Comparison of ENCODE assay signal across 1 cellular context in the genomic region with DNA sequence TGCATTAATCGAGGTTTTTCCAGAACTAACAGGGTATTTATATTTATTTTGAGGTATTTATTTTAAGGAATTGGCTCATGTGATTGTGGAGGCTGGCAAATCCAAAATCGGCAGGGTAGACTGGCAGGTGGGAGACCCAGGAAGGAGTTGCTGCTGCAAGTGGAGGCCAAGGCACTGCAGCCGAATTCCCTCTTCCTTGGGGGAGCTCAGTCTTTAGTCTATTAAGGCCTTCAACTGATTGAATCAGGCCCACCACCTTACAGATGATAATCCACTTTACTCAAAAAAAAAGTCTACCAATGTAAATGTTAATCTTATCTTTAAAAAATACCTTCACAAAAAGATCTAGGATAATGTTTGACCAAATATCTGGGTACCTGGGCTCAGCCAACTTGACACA.
TF ChIP-seq lines count a peak whose summit lies in the region.

No MANE protein-coding gene starts in this region.

TF ChIP-seq in GM23338, 12 proteins besides CTCF, POLR2A, EP300 and RAD21:
- no peak for TF ChIP-seq ZNF114 (CRISPR knock-in tag; IDR thresholded peaks at IDR 0.05)
- TF ChIP-seq, protein P1, sequence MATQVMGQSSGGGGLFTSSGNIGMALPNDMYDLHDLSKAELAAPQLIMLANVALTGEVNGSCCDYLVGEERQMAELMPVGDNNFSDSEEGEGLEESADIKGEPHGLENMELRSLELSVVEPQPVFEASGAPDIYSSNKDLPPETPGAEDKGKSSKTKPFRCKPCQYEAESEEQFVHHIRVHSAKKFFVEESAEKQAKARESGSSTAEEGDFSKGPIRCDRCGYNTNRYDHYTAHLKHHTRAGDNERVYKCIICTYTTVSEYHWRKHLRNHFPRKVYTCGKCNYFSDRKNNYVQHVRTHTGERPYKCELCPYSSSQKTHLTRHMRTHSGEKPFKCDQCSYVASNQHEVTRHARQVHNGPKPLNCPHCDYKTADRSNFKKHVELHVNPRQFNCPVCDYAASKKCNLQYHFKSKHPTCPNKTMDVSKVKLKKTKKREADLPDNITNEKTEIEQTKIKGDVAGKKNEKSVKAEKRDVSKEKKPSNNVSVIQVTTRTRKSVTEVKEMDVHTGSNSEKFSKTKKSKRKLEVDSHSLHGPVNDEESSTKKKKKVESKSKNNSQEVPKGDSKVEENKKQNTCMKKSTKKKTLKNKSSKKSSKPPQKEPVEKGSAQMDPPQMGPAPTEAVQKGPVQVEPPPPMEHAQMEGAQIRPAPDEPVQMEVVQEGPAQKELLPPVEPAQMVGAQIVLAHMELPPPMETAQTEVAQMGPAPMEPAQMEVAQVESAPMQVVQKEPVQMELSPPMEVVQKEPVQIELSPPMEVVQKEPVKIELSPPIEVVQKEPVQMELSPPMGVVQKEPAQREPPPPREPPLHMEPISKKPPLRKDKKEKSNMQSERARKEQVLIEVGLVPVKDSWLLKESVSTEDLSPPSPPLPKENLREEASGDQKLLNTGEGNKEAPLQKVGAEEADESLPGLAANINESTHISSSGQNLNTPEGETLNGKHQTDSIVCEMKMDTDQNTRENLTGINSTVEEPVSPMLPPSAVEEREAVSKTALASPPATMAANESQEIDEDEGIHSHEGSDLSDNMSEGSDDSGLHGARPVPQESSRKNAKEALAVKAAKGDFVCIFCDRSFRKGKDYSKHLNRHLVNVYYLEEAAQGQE (IDR thresholded peaks at IDR 0.05; ENCODE audit: unreplicated experiment) = no peak
- no peak for TF ChIP-seq EZH2phosphoT487 (IDR thresholded peaks at IDR 0.05; ENCODE audit: unreplicated experiment)
- no peak for TF ChIP-seq NANOG (IDR thresholded peaks at IDR 0.05; ENCODE audit: borderline replicate concordance)
- TF ChIP-seq, protein P2, sequence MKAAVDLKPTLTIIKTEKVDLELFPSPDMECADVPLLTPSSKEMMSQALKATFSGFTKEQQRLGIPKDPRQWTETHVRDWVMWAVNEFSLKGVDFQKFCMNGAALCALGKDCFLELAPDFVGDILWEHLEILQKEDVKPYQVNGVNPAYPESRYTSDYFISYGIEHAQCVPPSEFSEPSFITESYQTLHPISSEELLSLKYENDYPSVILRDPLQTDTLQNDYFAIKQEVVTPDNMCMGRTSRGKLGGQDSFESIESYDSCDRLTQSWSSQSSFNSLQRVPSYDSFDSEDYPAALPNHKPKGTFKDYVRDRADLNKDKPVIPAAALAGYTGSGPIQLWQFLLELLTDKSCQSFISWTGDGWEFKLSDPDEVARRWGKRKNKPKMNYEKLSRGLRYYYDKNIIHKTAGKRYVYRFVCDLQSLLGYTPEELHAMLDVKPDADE (IDR thresholded peaks at IDR 0.05) = no peak
- TF ChIP-seq POLR2AphosphoS5 (IDR thresholded peaks at IDR 0.05; ENCODE audit: low read depth) = no peak
- TF ChIP-seq ZNF331 (CRISPR knock-in tag; IDR thresholded peaks at IDR 0.05; ENCODE audit: low read depth) = no peak
- no peak for TF ChIP-seq CREB1 (CRISPR knock-in tag; IDR thresholded peaks at IDR 0.05; ENCODE audit: low read depth)
- no peak for TF ChIP-seq EZH2 (IDR thresholded peaks at IDR 0.05; ENCODE audit: low read depth, unreplicated experiment)
- no peak for TF ChIP-seq JUNB (IDR thresholded peaks at IDR 0.05; ENCODE audit: unreplicated experiment)
- no peak for TF ChIP-seq STAT1 (IDR thresholded peaks at IDR 0.05; ENCODE audit: unreplicated experiment)
- TF ChIP-seq, protein P3, sequence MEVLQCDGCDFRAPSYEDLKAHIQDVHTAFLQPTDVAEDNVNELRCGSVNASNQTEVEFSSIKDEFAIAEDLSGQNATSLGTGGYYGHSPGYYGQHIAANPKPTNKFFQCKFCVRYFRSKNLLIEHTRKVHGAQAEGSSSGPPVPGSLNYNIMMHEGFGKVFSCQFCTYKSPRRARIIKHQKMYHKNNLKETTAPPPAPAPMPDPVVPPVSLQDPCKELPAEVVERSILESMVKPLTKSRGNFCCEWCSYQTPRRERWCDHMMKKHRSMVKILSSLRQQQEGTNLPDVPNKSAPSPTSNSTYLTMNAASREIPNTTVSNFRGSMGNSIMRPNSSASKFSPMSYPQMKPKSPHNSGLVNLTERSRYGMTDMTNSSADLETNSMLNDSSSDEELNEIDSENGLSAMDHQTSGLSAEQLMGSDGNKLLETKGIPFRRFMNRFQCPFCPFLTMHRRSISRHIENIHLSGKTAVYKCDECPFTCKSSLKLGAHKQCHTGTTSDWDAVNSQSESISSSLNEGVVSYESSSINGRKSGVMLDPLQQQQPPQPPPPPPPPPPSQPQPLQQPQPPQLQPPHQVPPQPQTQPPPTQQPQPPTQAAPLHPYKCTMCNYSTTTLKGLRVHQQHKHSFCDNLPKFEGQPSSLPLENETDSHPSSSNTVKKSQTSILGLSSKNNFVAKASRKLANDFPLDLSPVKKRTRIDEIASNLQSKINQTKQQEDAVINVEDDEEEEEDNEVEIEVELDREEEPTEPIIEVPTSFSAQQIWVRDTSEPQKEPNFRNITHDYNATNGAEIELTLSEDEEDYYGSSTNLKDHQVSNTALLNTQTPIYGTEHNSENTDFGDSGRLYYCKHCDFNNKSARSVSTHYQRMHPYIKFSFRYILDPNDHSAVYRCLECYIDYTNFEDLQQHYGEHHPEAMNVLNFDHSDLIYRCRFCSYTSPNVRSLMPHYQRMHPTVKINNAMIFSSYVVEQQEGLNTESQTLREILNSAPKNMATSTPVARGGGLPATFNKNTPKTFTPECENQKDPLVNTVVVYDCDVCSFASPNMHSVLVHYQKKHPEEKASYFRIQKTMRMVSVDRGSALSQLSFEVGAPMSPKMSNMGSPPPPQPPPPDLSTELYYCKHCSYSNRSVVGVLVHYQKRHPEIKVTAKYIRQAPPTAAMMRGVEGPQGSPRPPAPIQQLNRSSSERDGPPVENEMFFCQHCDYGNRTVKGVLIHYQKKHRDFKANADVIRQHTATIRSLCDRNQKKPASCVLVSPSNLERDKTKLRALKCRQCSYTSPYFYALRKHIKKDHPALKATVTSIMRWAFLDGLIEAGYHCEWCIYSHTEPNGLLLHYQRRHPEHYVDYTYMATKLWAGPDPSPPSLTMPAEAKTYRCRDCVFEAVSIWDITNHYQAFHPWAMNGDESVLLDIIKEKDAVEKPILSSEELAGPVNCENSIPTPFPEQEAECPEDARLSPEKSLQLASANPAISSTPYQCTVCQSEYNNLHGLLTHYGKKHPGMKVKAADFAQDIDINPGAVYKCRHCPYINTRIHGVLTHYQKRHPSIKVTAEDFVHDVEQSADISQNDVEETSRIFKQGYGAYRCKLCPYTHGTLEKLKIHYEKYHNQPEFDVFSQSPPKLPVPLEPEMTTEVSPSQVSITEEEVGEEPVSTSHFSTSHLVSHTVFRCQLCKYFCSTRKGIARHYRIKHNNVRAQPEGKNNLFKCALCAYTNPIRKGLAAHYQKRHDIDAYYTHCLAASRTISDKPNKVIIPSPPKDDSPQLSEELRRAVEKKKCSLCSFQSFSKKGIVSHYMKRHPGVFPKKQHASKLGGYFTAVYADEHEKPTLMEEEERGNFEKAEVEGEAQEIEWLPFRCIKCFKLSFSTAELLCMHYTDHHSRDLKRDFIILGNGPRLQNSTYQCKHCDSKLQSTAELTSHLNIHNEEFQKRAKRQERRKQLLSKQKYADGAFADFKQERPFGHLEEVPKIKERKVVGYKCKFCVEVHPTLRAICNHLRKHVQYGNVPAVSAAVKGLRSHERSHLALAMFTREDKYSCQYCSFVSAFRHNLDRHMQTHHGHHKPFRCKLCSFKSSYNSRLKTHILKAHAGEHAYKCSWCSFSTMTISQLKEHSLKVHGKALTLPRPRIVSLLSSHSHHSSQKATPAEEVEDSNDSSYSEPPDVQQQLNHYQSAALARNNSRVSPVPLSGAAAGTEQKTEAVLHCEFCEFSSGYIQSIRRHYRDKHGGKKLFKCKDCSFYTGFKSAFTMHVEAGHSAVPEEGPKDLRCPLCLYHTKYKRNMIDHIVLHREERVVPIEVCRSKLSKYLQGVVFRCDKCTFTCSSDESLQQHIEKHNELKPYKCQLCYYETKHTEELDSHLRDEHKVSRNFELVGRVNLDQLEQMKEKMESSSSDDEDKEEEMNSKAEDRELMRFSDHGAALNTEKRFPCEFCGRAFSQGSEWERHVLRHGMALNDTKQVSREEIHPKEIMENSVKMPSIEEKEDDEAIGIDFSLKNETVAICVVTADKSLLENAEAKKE (CRISPR knock-in tag; IDR thresholded peaks at IDR 0.05) = no peak
